ENCODE assay signal across 28 cellular contexts in the genomic region with DNA sequence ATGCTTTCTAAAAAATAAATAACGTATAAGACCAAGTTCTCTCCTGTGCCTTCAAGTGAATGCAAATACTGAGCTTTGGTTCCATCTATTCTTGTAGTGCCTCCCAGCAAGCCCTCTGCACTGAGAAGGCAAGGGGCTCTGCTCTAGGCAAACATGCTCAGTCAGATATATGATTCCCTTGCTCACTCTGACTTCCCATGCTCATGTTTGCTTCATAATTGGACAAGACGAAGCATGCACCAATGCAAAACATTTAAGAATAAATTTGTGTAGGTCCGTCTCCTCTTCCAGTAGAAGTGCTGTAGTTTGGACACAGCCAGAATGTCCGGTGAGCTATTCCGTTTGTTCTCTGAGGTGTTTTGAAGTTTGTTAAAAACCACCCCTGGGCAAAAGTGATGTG.
"Had no signal": no experiment of that assay in that cellular context is flagged by ENCODE, and none has a peak within 500 bp of the region (broad histone marks: within the 10 kb centered on the region; RNA-seq: fewer than 3 reads in every experiment).

No MANE protein-coding gene starts in this region.

- H3K4me3 Mint-ChIP-seq: activated naive CD4-positive, alpha-beta T cell treated with anti-CD3 and anti-CD28 coated beads for 36 hours; activated naive CD8-positive, alpha-beta T cell treated with anti-CD3 and anti-CD28 coated beads for 36 hours; activated T-helper 1 cell treated with anti-CD3 and anti-CD28 coated beads, Interleukin-12 subunit alpha, Interleukin-12 subunit beta, Interleukin-2, Interleukin-4 antibody, amounts not matched to agents 30 ng/mL and 10 ng/mL and 1 ng/mL, durations not matched to agents 14 hours and 24 hours and 36 hours; brain; nephron; stimulated activated effector memory CD8-positive, alpha-beta T cell treated with anti-CD3 and anti-CD28 coated beads, Interleukin-12 subunit alpha, Interleukin-12 subunit beta, amount 100 ng/mL, for 72 hours; stimulated activated naive CD8-positive, alpha-beta T cell treated with anti-CD3 and anti-CD28 coated beads, Interleukin-15, Interleukin-2, amounts not matched to agents 100 ng/mL and 50 ng/mL, for 24 hours; T-helper 2 cell treated with Interferon-gamma antibody and Interleukin-4, amounts not matched to agents 5 μg/mL and 100 μg/mL, for 36 hours had no signal

- H3K27ac Mint-ChIP-seq: activated naive CD4-positive, alpha-beta T cell treated with anti-CD3 and anti-CD28 coated beads for 36 hours; activated naive CD8-positive, alpha-beta T cell treated with anti-CD3 and anti-CD28 coated beads for 36 hours; activated T-helper 1 cell treated with anti-CD3 and anti-CD28 coated beads, Interleukin-12 subunit alpha, Interleukin-12 subunit beta, Interleukin-2, Interleukin-4 antibody, amounts not matched to agents 30 ng/mL and 10 ng/mL and 1 ng/mL, durations not matched to agents 14 hours and 24 hours and 36 hours; nephron; stimulated activated effector memory CD8-positive, alpha-beta T cell treated with anti-CD3 and anti-CD28 coated beads, Interleukin-12 subunit alpha, Interleukin-12 subunit beta, amount 100 ng/mL, for 72 hours; stimulated activated naive CD8-positive, alpha-beta T cell treated with anti-CD3 and anti-CD28 coated beads, Interleukin-15, Interleukin-2, amounts not matched to agents 100 ng/mL and 50 ng/mL, for 24 hours; T-helper 2 cell treated with Interferon-gamma antibody and Interleukin-4, amounts not matched to agents 5 μg/mL and 100 μg/mL, for 36 hours had no signal

- DNase-seq: activated CD4-positive, alpha-beta T cell treated with anti-CD3 and anti-CD28 coated beads for 4 hours; activated CD4-positive, alpha-beta T cell treated with anti-CD3 and anti-CD28 coated beads, Interleukin-2, amount 50 U/mL, for 4 hours; activated CD8-positive, alpha-beta memory T cell treated with anti-CD3 and anti-CD28 coated beads for 24 hours; activated effector memory CD4-positive, alpha-beta T cell treated with anti-CD3 and anti-CD28 coated beads, Interleukin-2, amount 50 U/mL, for 16 hours; activated naive CD4-positive, alpha-beta T cell treated with anti-CD3 and anti-CD28 coated beads for 36 hours; activated naive CD8-positive, alpha-beta T cell treated with anti-CD3 and anti-CD28 coated beads for 36 hours; adrenal gland; aorta; caudate nucleus; cortex of kidney; left lung; lower lobe of right lung; mucosa of descending colon; stimulated activated CD4-positive, alpha-beta T cell treated with anti-CD3 and anti-CD28 coated beads, Interleukin-4, amount 100 ng/mL, for 24 hours; T-helper 1 cell; upper lobe of left lung had no signal

- FAIRE-seq: endothelial cell of umbilical vein, frontal cortex, TTC549 had no signal

- H3K4me3 ChIP-seq: adrenal gland, left lung, lower lobe of right lung, mucosa of descending colon, skin epidermis, upper lobe of left lung, vagina had no signal

- H3K36me3 Mint-ChIP-seq: stimulated activated effector memory CD8-positive, alpha-beta T cell treated with anti-CD3 and anti-CD28 coated beads, Interleukin-12 subunit alpha, Interleukin-12 subunit beta, amount 100 ng/mL, for 72 hours had no signal

- H3K27ac ChIP-seq: left lung, lower lobe of right lung, upper lobe of left lung, vagina, VCaP had no signal

- H3K9me3 Mint-ChIP-seq: activated naive CD4-positive, alpha-beta T cell treated with anti-CD3 and anti-CD28 coated beads for 36 hours; activated naive CD8-positive, alpha-beta T cell treated with anti-CD3 and anti-CD28 coated beads for 36 hours; activated T-helper 1 cell treated with anti-CD3 and anti-CD28 coated beads, Interleukin-12 subunit alpha, Interleukin-12 subunit beta, Interleukin-2, Interleukin-4 antibody, amounts not matched to agents 30 ng/mL and 10 ng/mL and 1 ng/mL, durations not matched to agents 14 hours and 24 hours and 36 hours; brain; nephron; stimulated activated effector memory CD8-positive, alpha-beta T cell treated with anti-CD3 and anti-CD28 coated beads, Interleukin-12 subunit alpha, Interleukin-12 subunit beta, amount 100 ng/mL, for 72 hours; stimulated activated naive CD8-positive, alpha-beta T cell treated with anti-CD3 and anti-CD28 coated beads, Interleukin-15, Interleukin-2, amounts not matched to agents 100 ng/mL and 50 ng/mL, for 24 hours; T-helper 2 cell treated with Interferon-gamma antibody and Interleukin-4, amounts not matched to agents 5 μg/mL and 100 μg/mL, for 36 hours had no signal

- H3K27me3 ChIP-seq: adrenal gland, left lung, upper lobe of left lung, vagina had no signal

- H3K4me1 ChIP-seq: left lung, lower lobe of right lung, upper lobe of left lung had no signal

- H3K4me1 Mint-ChIP-seq: activated naive CD8-positive, alpha-beta T cell treated with anti-CD3 and anti-CD28 coated beads for 36 hours; nephron; stimulated activated effector memory CD8-positive, alpha-beta T cell treated with anti-CD3 and anti-CD28 coated beads, Interleukin-12 subunit alpha, Interleukin-12 subunit beta, amount 100 ng/mL, for 72 hours had no signal

- H3K9me3 ChIP-seq: adrenal gland, left lung, lower lobe of right lung, mucosa of descending colon, upper lobe of left lung, vagina had no signal

- H3K27me3 Mint-ChIP-seq: activated naive CD8-positive, alpha-beta T cell treated with anti-CD3 and anti-CD28 coated beads for 36 hours; stimulated activated naive CD8-positive, alpha-beta T cell treated with anti-CD3 and anti-CD28 coated beads, Interleukin-15, Interleukin-2, amounts not matched to agents 100 ng/mL and 50 ng/mL, for 24 hours had no signal
